Comparison of ENCODE assay signal across 19 cellular contexts in the genomic region with DNA sequence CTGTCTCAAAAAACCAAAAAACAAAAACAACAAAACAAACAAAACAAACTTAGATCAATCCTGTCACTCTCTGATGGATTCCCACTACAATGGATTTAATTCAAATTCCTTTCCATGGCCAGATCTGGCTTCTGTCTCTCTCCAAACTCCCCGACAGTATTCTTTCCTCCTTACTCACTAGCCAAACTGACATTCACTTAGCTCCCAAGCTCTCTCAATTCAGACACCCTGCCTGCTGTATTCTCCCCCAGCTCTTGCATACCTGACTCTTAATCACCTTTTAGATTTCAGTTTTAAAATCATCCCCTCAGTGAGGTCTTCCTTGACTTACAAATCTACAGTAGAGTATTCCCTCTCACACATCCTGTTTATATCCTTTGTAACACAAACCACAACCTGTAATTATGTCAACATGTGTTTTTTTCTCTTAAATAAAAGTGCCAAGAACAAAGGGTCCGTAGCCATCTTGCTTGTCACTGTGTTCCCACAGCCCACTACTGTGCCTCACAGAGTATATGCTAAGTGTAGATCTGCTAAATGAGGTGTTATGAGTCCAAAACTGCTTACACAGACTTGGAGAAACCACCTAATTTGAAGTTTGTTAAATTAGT. TPM values are rescaled to one million over a fixed set of nuclear protein-coding genes. Genes with fewer than 3 reads are reported as not detected.
A peak's percentile ranks its signal among the peaks of the same experiment; 100 is the strongest.
DNase-seq lines count a peak whose midpoint lies in the region; ATAC-seq, FAIRE-seq and TF ChIP-seq lines count a peak whose summit lies in the region.
"Had no signal": no experiment of that assay in that cellular context is flagged by ENCODE, and none has a peak within 500 bp of the region (broad histone marks: within the 10 kb centered on the region; RNA-seq: fewer than 3 reads in every experiment).

No MANE protein-coding gene starts in this region.

- TF ChIP-seq POLR2A in H54 (IDR thresholded peaks at IDR 0.05; ENCODE audit: low read depth, low read length), result no peak
- no peak for TF ChIP-seq POLR2A in suprapubic skin (IDR thresholded peaks at IDR 0.05)

- H3K4me1 Mint-ChIP-seq in activated T-helper 2 cell treated with anti-CD3 and anti-CD28 coated beads, Interferon-gamma antibody, Interleukin-2, Interleukin-4, amounts not matched to agents 10 μg/mL and 5 μg/mL and 100 μg/mL, durations not matched to agents 14 hours and 24 hours and 36 hours (ENCODE audit: low read depth), result peaks cover 37% of the 10 kb centered on the region
- peaks cover 33 to 82% (median 70%) of the 10 kb centered on the region in 4 donors for H3K4me1 Mint-ChIP-seq in naive thymus-derived CD8-positive, alpha-beta T cell

- TF ChIP-seq CTCF in suprapubic skin (IDR thresholded peaks at IDR 0.05), result no peak

- intact Hi-C loops in activated T-helper 2 cell treated with anti-CD3 and anti-CD28 coated beads, Interferon-gamma antibody, Interleukin-2, Interleukin-4, amounts not matched to agents 10 μg/mL and 5 μg/mL and 100 μg/mL, durations not matched to agents 14 hours and 24 hours and 36 hours (cut with micrococcal nuclease), result loop anchor here (1.0 kb wide), 1 partner anchor 9 kb away; no protein-coding TSS in a partner anchor

- H3K23ac ChIP-seq in mesenchymal stem cell (ENCODE audit: low read length in 2 of 2), result no peak overlapping the region

- ATAC-seq in naive thymus-derived CD8-positive, alpha-beta T cell, result peak; percentile 47 to 83
- ATAC-seq: pancreas had no signal

- no peak overlapping the region for H2AK5ac ChIP-seq in mesenchymal stem cell (ENCODE audit: low read length, severe bottlenecking)

- H3K27ac Mint-ChIP-seq in activated T-helper 2 cell treated with anti-CD3 and anti-CD28 coated beads, Interferon-gamma antibody, Interleukin-2, Interleukin-4, amounts not matched to agents 10 μg/mL and 5 μg/mL and 100 μg/mL, durations not matched to agents 14 hours and 24 hours and 36 hours, result peak overlapping the region; percentile 44
- peak overlapping the region; percentile 0 to 83 (median 35) for H3K27ac Mint-ChIP-seq in naive thymus-derived CD8-positive, alpha-beta T cell
- H3K27ac Mint-ChIP-seq: type B pancreatic cell had no signal

- H3K4me1 ChIP-seq in mesenchymal stem cell (ENCODE audit: control insufficient read depth, insufficient read depth, low read depth, low read length), result no peaks in the 10 kb centered on the region
- peaks cover 31% of the 10 kb centered on the region for H3K4me1 ChIP-seq in suprapubic skin

- no peaks in the 10 kb centered on the region for H3K27me3 Mint-ChIP-seq in activated T-helper 2 cell treated with anti-CD3 and anti-CD28 coated beads, Interferon-gamma antibody, Interleukin-2, Interleukin-4, amounts not matched to agents 10 μg/mL and 5 μg/mL and 100 μg/mL, durations not matched to agents 14 hours and 24 hours and 36 hours (ENCODE audit: low read depth)
- H3K27me3 Mint-ChIP-seq in naive thymus-derived CD8-positive, alpha-beta T cell, result no peaks in the 10 kb centered on the region
- H3K27me3 Mint-ChIP-seq: type B pancreatic cell had no signal

- H3K36me3 ChIP-seq in mesenchymal stem cell (ENCODE audit: control insufficient read depth in 1 of 2, insufficient read depth in 2 of 2, low read depth in 1 of 2, low read length in 2 of 2) (peaks cover under 1 to 8% of the 10 kb centered on the region in 2 experiments), suprapubic skin (peaks cover 10% of the 10 kb centered on the region)

- H2AFZ ChIP-seq in mesenchymal stem cell (ENCODE audit: low read depth, low read length), result no peak overlapping the region

- DNase-seq in NCI-H748 (lab: John Stamatoyannopoulos, UW; ENCODE audit: unreplicated experiment) (peak; percentile 5), NCI-H748 treated with DMSO at 0.1 percent for 48 hours (lab: John Stamatoyannopoulos, UW) (no peak), H54 (ENCODE audit: insufficient read length, low spot score) (no peak), mesenchymal stem cell (no peak), suprapubic skin (ENCODE audit: low spot score in 2 of 2) (no peak), NCI-H2196 treated with DMSO at 0.1 percent for 48 hours (lab: John Stamatoyannopoulos, UW; ENCODE audit: unreplicated experiment) (no peak)
- no peak for DNase-seq in activated T-helper 2 cell treated with anti-CD3 and anti-CD28 coated beads, Interferon-gamma antibody, Interleukin-2, Interleukin-4, amounts not matched to agents 10 μg/mL and 5 μg/mL and 100 μg/mL, durations not matched to agents 14 hours and 24 hours and 36 hours (ENCODE audit: low spot score)
- peak in 2 of 10 donors; percentile 17 to 30 for DNase-seq in naive thymus-derived CD8-positive, alpha-beta T cell
- DNase-seq: cerebellar nuclear complex, GOT3, head of caudate nucleus, left ventricle myocardium inferior, NCI-H1092, NCI-H774, pancreas, Right ventricle myocardium superior, spleen had no signal

- no peak overlapping the region for H3K4me3 ChIP-seq in mesenchymal stem cell (ENCODE audit: insufficient read depth in 1 of 2, low read depth in 1 of 2, low read length in 2 of 2)
- no peak overlapping the region for H3K4me3 ChIP-seq in suprapubic skin
- H3K4me3 ChIP-seq: left ventricle myocardium inferior, pancreas, spleen had no signal

- H3K27me3 ChIP-seq in mesenchymal stem cell (ENCODE audit: control insufficient read depth in 1 of 2, insufficient read depth in 1 of 2, low read length in 2 of 2) (no peaks in the 10 kb centered on the region), suprapubic skin (no peaks in the 10 kb centered on the region)
- H3K27me3 ChIP-seq: pancreas, spleen had no signal

- H3K9me3 ChIP-seq in mesenchymal stem cell (ENCODE audit: control insufficient read depth, low read length), result no peaks in the 10 kb centered on the region
- H3K9me3 ChIP-seq in suprapubic skin, result no peaks in the 10 kb centered on the region
- H3K9me3 ChIP-seq: left ventricle myocardium inferior, pancreas, spleen had no signal

- peak; percentile 11 for FAIRE-seq in H54 (lab: Jason Lieb, UNC)
- FAIRE-seq: pancreas had no signal

- 91% methylated on average over 1 of the region's 2 CpGs for WGBS in mesenchymal stem cell
- 78% methylated on average over 2 of the region's 2 CpGs for WGBS in suprapubic skin

- no peak overlapping the region for H3K4ac ChIP-seq in mesenchymal stem cell (ENCODE audit: low read depth in 1 of 2, low read length in 2 of 2)

- no peak overlapping the region for H3K4me3 Mint-ChIP-seq in activated T-helper 2 cell treated with anti-CD3 and anti-CD28 coated beads, Interferon-gamma antibody, Interleukin-2, Interleukin-4, amounts not matched to agents 10 μg/mL and 5 μg/mL and 100 μg/mL, durations not matched to agents 14 hours and 24 hours and 36 hours (ENCODE audit: low read depth)
- peak overlapping the region; percentile 12 to 73 (median 30) for H3K4me3 Mint-ChIP-seq in naive thymus-derived CD8-positive, alpha-beta T cell
- H3K4me3 Mint-ChIP-seq: type B pancreatic cell had no signal

- no peak overlapping the region for H3K9ac ChIP-seq in mesenchymal stem cell (ENCODE audit: low read length)

- no peak overlapping the region for H2BK120ac ChIP-seq in mesenchymal stem cell (ENCODE audit: low read depth, low read length)

- H3K36me3 Mint-ChIP-seq in activated T-helper 2 cell treated with anti-CD3 and anti-CD28 coated beads, Interferon-gamma antibody, Interleukin-2, Interleukin-4, amounts not matched to agents 10 μg/mL and 5 μg/mL and 100 μg/mL, durations not matched to agents 14 hours and 24 hours and 36 hours (ENCODE audit: low read depth), result peaks cover 39% of the 10 kb centered on the region
- peaks cover 0 to 42% (median 10%) of the 10 kb centered on the region in 3 donors for H3K36me3 Mint-ChIP-seq in naive thymus-derived CD8-positive, alpha-beta T cell

- no peak overlapping the region for H3K14ac ChIP-seq in mesenchymal stem cell (ENCODE audit: low read length in 2 of 2)

- POLR2A ChIA-PET in naive thymus-derived CD8-positive, alpha-beta T cell (lab: Charles Lee), result no interaction called here

- H2BK15ac ChIP-seq in mesenchymal stem cell (ENCODE audit: low read depth, poor library complexity, severe bottlenecking), result no peak overlapping the region

- H4K8ac ChIP-seq in mesenchymal stem cell (ENCODE audit: low read length), result no peak overlapping the region

- H4K91ac ChIP-seq in mesenchymal stem cell (ENCODE audit: low read length), result no peak overlapping the region

- no peak overlapping the region for H2BK12ac ChIP-seq in mesenchymal stem cell (ENCODE audit: low read length in 2 of 2)

- peaks cover 9% of the 10 kb centered on the region for H3K79me1 ChIP-seq in mesenchymal stem cell (replicated peaks; ENCODE audit: low read length, poor library complexity, severe bottlenecking)

- no peak overlapping the region for H3K18ac ChIP-seq in mesenchymal stem cell (ENCODE audit: low read depth in 1 of 2, low read length in 2 of 2)

- H3K9me3 Mint-ChIP-seq in activated T-helper 2 cell treated with anti-CD3 and anti-CD28 coated beads, Interferon-gamma antibody, Interleukin-2, Interleukin-4, amounts not matched to agents 10 μg/mL and 5 μg/mL and 100 μg/mL, durations not matched to agents 14 hours and 24 hours and 36 hours, result peaks cover 6% of the 10 kb centered on the region
- peaks cover 0 to 2% (median 0%) of the 10 kb centered on the region in 9 donors for H3K9me3 Mint-ChIP-seq in naive thymus-derived CD8-positive, alpha-beta T cell

- H3K4me2 ChIP-seq in mesenchymal stem cell (ENCODE audit: low read length, poor library complexity, severe bottlenecking), result no peak overlapping the region

- no peak overlapping the region for H2BK5ac ChIP-seq in mesenchymal stem cell (ENCODE audit: low read depth, low read length, poor library complexity, severe bottlenecking)

- H3K27ac ChIP-seq in mesenchymal stem cell (ENCODE audit: low read length, poor library complexity, severe bottlenecking), result no peak overlapping the region
- H3K27ac ChIP-seq in suprapubic skin, result no peak overlapping the region
- H3K27ac ChIP-seq: epithelial cell of prostate, left ventricle myocardium inferior, pancreas, spleen had no signal

- no peak for TF ChIP-seq EP300 in suprapubic skin (IDR thresholded peaks at IDR 0.05)

RNA-seq across cellular contexts. Expression of a gene that starts 14.4 kb away (rescaled TPM):
- 24.9 and 25.8 TPM in 2 replicates for total RNA-seq in activated T-helper 2 cell treated with anti-CD3 and anti-CD28 coated beads, Interferon-gamma antibody, Interleukin-2, Interleukin-4, amounts not matched to agents 10 μg/mL and 5 μg/mL and 100 μg/mL, durations not matched to agents 14 hours and 24 hours and 36 hours
- total RNA-seq in naive thymus-derived CD8-positive, alpha-beta T cell, result 10 to 100 TPM; 65.2 to 72.8 TPM
- polyA plus RNA-seq in naive thymus-derived CD8-positive, alpha-beta T cell, result 10 to 100 TPM; 58.7 to 78.2 (median 75.9) TPM
- 35.5 TPM for polyA plus RNA-seq in mesenchymal stem cell (2013, experiment 1 of 2)
- 34.4 TPM for polyA plus RNA-seq in mesenchymal stem cell (2013, experiment 2 of 2)
- total RNA-seq in suprapubic skin, result 10 to 100 TPM; 35.2 to 59.8 (median 44.3) TPM
